23 cellular contexts compared by ENCODE assay signal in genomic region chr7:31937982-31938381, GRCh38.
"Had no signal": no experiment of that assay in that cellular context is flagged by ENCODE, and none has a peak within 500 bp of the region (broad histone marks: within the 10 kb centered on the region; RNA-seq: fewer than 3 reads in every experiment).

No MANE protein-coding gene starts in this region.

- DNase-seq: activated CD4-positive, alpha-beta T cell treated with anti-CD3 and anti-CD28 coated beads for 48 hours; activated CD4-positive, alpha-beta T cell treated with anti-CD3 and anti-CD28 coated beads, Interleukin-2, amount 50 U/mL, for 4 hours; activated CD4-positive, CD25-positive, alpha-beta regulatory T cell treated with anti-CD3 and anti-CD28 coated beads, Interleukin-2, amount 50 U/mL, for 72 hours; activated CD8-positive, alpha-beta memory T cell treated with anti-CD3 and anti-CD28 coated beads, Interleukin-2, amount 50 U/mL, for 48 hours; activated CD8-positive, alpha-beta T cell treated with anti-CD3 and anti-CD28 coated beads, Interleukin-2, amount 10 ng/mL, durations not matched to agents 7 days and 5 days; activated naive CD4-positive, alpha-beta T cell treated with anti-CD3 and anti-CD28 coated beads, Interleukin-2, amount 50 U/mL, for 16 hours; activated naive CD8-positive, alpha-beta T cell treated with anti-CD3 and anti-CD28 coated beads, Interleukin-2, amount 10 ng/mL, durations not matched to agents 7 days and 5 days; activated T-cell treated with anti-CD3 and anti-CD28 coated beads, Interleukin-2, amount 50 U/mL, for 1 hour; aorta; central memory CD4-positive, alpha-beta T cell; KG1; NCI-H1048; NCI-H1930; NCI-H446; NCI-H526; NK-92 treated with Interleukin-12 subunit alpha and Interleukin-12 subunit beta, amount 100 ng/mL, for 24 hours; OCI-M1; Peyer's patch; SHP77 treated with DMSO at 0.1 percent for 48 hours; T-helper 17 cell; T-helper 9 cell had no signal

- H3K27me3 ChIP-seq: Peyer's patch had no signal

- H3K4me3 ChIP-seq: Peyer's patch had no signal

- H3K4me1 ChIP-seq: Peyer's patch had no signal

- FAIRE-seq: bronchial epithelial cell had no signal

- H3K27ac ChIP-seq: Peyer's patch had no signal

- H3K9me3 ChIP-seq: Peyer's patch had no signal

- H3K36me3 ChIP-seq: Peyer's patch had no signal

- ATAC-seq: activated CD8-positive, alpha-beta T cell treated with anti-CD3 and anti-CD28 coated beads, Interleukin-2, amount 10 ng/mL, durations not matched to agents 7 days and 5 days; T-helper 17 cell; WTC11 had no signal
